In genomic region chr11:69680688-69681087, GRCh38 we compare ENCODE assay signal across 20 cellular contexts. TPM values are rescaled to one million over a fixed set of nuclear protein-coding genes. Genes with fewer than 3 reads are reported as not detected.
"Had no signal": no experiment of that assay in that cellular context is flagged by ENCODE, and none has a peak within 500 bp of the region (broad histone marks: within the 10 kb centered on the region; RNA-seq: fewer than 3 reads in every experiment).

No MANE protein-coding gene starts in this region.

- H3K4me1 ChIP-seq: colonic mucosa had no signal

- H3K27ac ChIP-seq: colonic mucosa, esophagus squamous epithelium, hepatocyte, left ventricle myocardium inferior, vagina had no signal

- ATAC-seq: left cardiac atrium; natural killer cell treated with Interleukin-12 subunit alpha and Interleukin-12 subunit beta and Interleukin-15 and Interleukin-18, amount 100 ng/mL, for 72 hours had no signal

- H3K36me3 ChIP-seq: colonic mucosa, esophagus squamous epithelium, left ventricle myocardium inferior, vagina had no signal

- FAIRE-seq: kidney, small intestine had no signal

- DNase-seq: colonic mucosa; dermis blood vessel endothelial cell; esophagus squamous epithelium; foreskin fibroblast; head of caudate nucleus; kidney; left cardiac atrium; left ventricle myocardium inferior; mesenchymal stem cell; midbrain; small intestine; stimulated activated CD4-positive, alpha-beta T cell treated with anti-CD3 and anti-CD28 coated beads, Interleukin-2, amount 100 ng/mL, for 48 hours; stimulated activated naive CD4-positive, alpha-beta T cell treated with Interleukin-2 at 50 U/mL for 16 hours had no signal

- H3K4me3 ChIP-seq: colonic mucosa, esophagus squamous epithelium, hepatocyte, left ventricle myocardium inferior, lung, vagina had no signal

- H3K79me2 ChIP-seq: hepatocyte had no signal

- H3K9me3 ChIP-seq: colonic mucosa, esophagus squamous epithelium, left ventricle myocardium inferior, vagina had no signal

- H3K4me2 ChIP-seq: hepatocyte had no signal

- H2AFZ ChIP-seq: hepatocyte had no signal

- H3K27me3 ChIP-seq: colonic mucosa, hepatocyte, vagina had no signal

RNA-seq across cellular contexts. Expression of gene FGF19, which starts 23.1 kb away (rescaled TPM):
- total RNA-seq: dermis blood vessel endothelial cell; epithelial cell of proximal tubule; esophagus squamous epithelium; kidney; left cardiac atrium; left ventricle myocardium inferior; natural killer cell treated with Interleukin-12 subunit alpha and Interleukin-12 subunit beta and Interleukin-15 and Interleukin-18, amount 100 ng/mL, for 72 hours; omental fat pad; pulmonary artery endothelial cell; vagina had no signal
- polyA plus RNA-seq: hepatocyte, lung had no signal
